Comparison of ENCODE assay signal across 9 cellular contexts in genomic region chr1:211329764-211330201, GRCh38. TPM values are rescaled to one million over a fixed set of nuclear protein-coding genes. Genes with fewer than 3 reads are reported as not detected.
DNase-seq lines count a peak whose midpoint lies in the region; ATAC-seq, FAIRE-seq and TF ChIP-seq lines count a peak whose summit lies in the region.
"Had no signal": no experiment of that assay in that cellular context is flagged by ENCODE, and none has a peak within 500 bp of the region (broad histone marks: within the 10 kb centered on the region; RNA-seq: fewer than 3 reads in every experiment).

No MANE protein-coding gene starts in this region.

- CTCF ChIA-PET in naive thymus-derived CD4-positive, alpha-beta T cell (lab: Charles Lee), result interaction anchor here (1.7 to 9.8 kb wide), 2 partner anchors 8 to 149 kb away, joined by 5 to 82 read pairs; no protein-coding TSS in a partner anchor

- TF ChIP-seq CTCF in HFFc6 (IDR thresholded peaks at IDR 0.05) (no peak), prostate gland (IDR thresholded peaks at IDR 0.05) (no peak)

- DNase-seq in HFFc6 (no peak), NCI-H526 (lab: John Stamatoyannopoulos, UW) (peak; percentile 89 to 93), H54 (ENCODE audit: insufficient read length, low spot score) (no peak), prostate gland (ENCODE audit: low spot score) (no peak)
- peak in 5 of 9 donors; percentile 21 to 29 (median 27) for DNase-seq in naive thymus-derived CD4-positive, alpha-beta T cell
- DNase-seq in NK-92 treated with Interleukin-12 subunit alpha and Interleukin-12 subunit beta, amount 100 ng/mL, for 24 hours (lab: John Stamatoyannopoulos, UW), result no peak

- no peaks in the 10 kb centered on the region for H3K36me3 ChIP-seq in naive thymus-derived CD4-positive, alpha-beta T cell (ENCODE audit: control insufficient read depth in 2 of 3, insufficient read depth in 3 of 3, low read length in 3 of 3)
- H3K36me3 ChIP-seq in prostate gland, result no peaks in the 10 kb centered on the region
- H3K36me3 ChIP-seq: cardiac muscle cell had no signal

- H3K4me3 Mint-ChIP-seq in HFFc6, result peak overlapping the region; percentile 19; the same call in 1 of the 2 replicates
- H3K4me3 Mint-ChIP-seq in naive thymus-derived CD4-positive, alpha-beta T cell, result peak overlapping the region; percentile 87 to 98 (median 97)

- no peak for FAIRE-seq in H54 (lab: Jason Lieb, UNC)

- no peak for TF ChIP-seq POLR2A in H54 (IDR thresholded peaks at IDR 0.05; ENCODE audit: low read depth, low read length)
- no peak for TF ChIP-seq POLR2A in prostate gland (IDR thresholded peaks at IDR 0.05)

- H3K27me3 ChIP-seq in naive thymus-derived CD4-positive, alpha-beta T cell (ENCODE audit: control insufficient read depth in 2 of 2, insufficient read depth in 2 of 2, low read length in 2 of 2), result no peaks in the 10 kb centered on the region
- no peaks in the 10 kb centered on the region for H3K27me3 ChIP-seq in prostate gland (replicated peaks; ENCODE audit: insufficient read depth)
- H3K27me3 ChIP-seq: cardiac muscle cell had no signal

- H3K27ac ChIP-seq in naive thymus-derived CD4-positive, alpha-beta T cell (ENCODE audit: low read depth, low read length), result peak overlapping the region; percentile 82
- H3K27ac ChIP-seq in prostate gland, result no peak overlapping the region
- H3K27ac ChIP-seq: cardiac muscle cell, parathyroid adenoma had no signal

- peaks cover 5% of the 10 kb centered on the region; the same call in 1 of the 2 replicates for H3K36me3 Mint-ChIP-seq in HFFc6 (ENCODE audit: low read depth)
- peaks cover 0 to 29% (median 0%) of the 10 kb centered on the region in 5 donors for H3K36me3 Mint-ChIP-seq in naive thymus-derived CD4-positive, alpha-beta T cell

- peaks cover 1% of the 10 kb centered on the region for H3K27me3 Mint-ChIP-seq in HFFc6 (ENCODE audit: insufficient read depth)
- H3K27me3 Mint-ChIP-seq in naive thymus-derived CD4-positive, alpha-beta T cell, result no peaks in the 10 kb centered on the region

- POLR2A ChIA-PET in naive thymus-derived CD4-positive, alpha-beta T cell (lab: Charles Lee), result interaction anchor here (1.0 to 5.5 kb wide), 2 partner anchors 8 to 26 kb away, joined by 3 to 49 read pairs; no protein-coding TSS in a partner anchor

- 65% methylated on average over 4 of the region's 4 CpGs for WGBS in prostate gland

- peak overlapping the region; percentile 75; the same call in 1 of the 2 replicates for H3K27ac Mint-ChIP-seq in HFFc6
- peak overlapping the region; percentile 87 to 98 (median 94) for H3K27ac Mint-ChIP-seq in naive thymus-derived CD4-positive, alpha-beta T cell

- ATAC-seq in GM18868 (IDR thresholded peaks at IDR 0.05; ENCODE audit: unreplicated experiment), result peak; percentile 50
- peak; percentile 31 for ATAC-seq in naive thymus-derived CD4-positive, alpha-beta T cell

- no peaks in the 10 kb centered on the region for H3K9me3 Mint-ChIP-seq in HFFc6
- peaks cover 0 to 2% (median 0%) of the 10 kb centered on the region in 11 donors for H3K9me3 Mint-ChIP-seq in naive thymus-derived CD4-positive, alpha-beta T cell

- H3K4me3 ChIP-seq in naive thymus-derived CD4-positive, alpha-beta T cell (ENCODE audit: low read length), result peak overlapping the region; percentile 72
- H3K4me3 ChIP-seq in prostate gland, result no peak overlapping the region
- H3K4me3 ChIP-seq: cardiac muscle cell had no signal

- intact Hi-C loops in naive thymus-derived CD4-positive, alpha-beta T cell (cut with micrococcal nuclease), result loop anchor here (5.0 to 10.0 kb wide), 3 partner anchors 38 to 745 kb away; partner anchors contain the start of gene LPGAT1 (in 1 of the 2)
- intact Hi-C loops in prostate gland (cut with DNase I), result loop anchor here (5.0 to 10.0 kb wide), 3 partner anchors 53 to 325 kb away; no protein-coding TSS in a partner anchor

- H3K9me3 ChIP-seq in naive thymus-derived CD4-positive, alpha-beta T cell (ENCODE audit: control insufficient read depth in 2 of 3, low read length in 3 of 3), result no peaks in the 10 kb centered on the region
- no peaks in the 10 kb centered on the region for H3K9me3 ChIP-seq in prostate gland

- peaks cover 79% of the 10 kb centered on the region for H3K4me1 Mint-ChIP-seq in HFFc6 (ENCODE audit: low read depth)
- peaks cover 70 to 90% (median 86%) of the 10 kb centered on the region in 7 donors for H3K4me1 Mint-ChIP-seq in naive thymus-derived CD4-positive, alpha-beta T cell

- H3K4me1 ChIP-seq in naive thymus-derived CD4-positive, alpha-beta T cell (ENCODE audit: control insufficient read depth in 2 of 2, insufficient read depth in 2 of 2, low read length in 2 of 2), result peaks cover 46 to 55% of the 10 kb centered on the region in 2 donors
- no peaks in the 10 kb centered on the region for H3K4me1 ChIP-seq in prostate gland (replicated peaks)
- H3K4me1 ChIP-seq: parathyroid adenoma had no signal

RNA-seq across cellular contexts. Expression of gene TRAF5, which starts 3.1 kb away (rescaled TPM):
- 10 to 100 TPM in 1 of 6 experiments, 1 to 10 TPM in 5; 7.7 to 12.3 (median 8.7) TPM for total RNA-seq in HFFc6 (2021; fragmentation: NEBNext Ultra II Directional; extraction: Animal tissue kit (Norgen Biotek cat#: 25700))
- total RNA-seq in naive thymus-derived CD4-positive, alpha-beta T cell, result 10 to 100 TPM; 36.2 to 72.2 (median 55.8) TPM
- 10 to 100 TPM; 19.1 to 29.0 TPM for polyA plus RNA-seq in naive thymus-derived CD4-positive, alpha-beta T cell
- 10 to 100 TPM in 1 of 2 donors, 1 to 10 TPM in 1; 8.0 to 12.6 TPM for total RNA-seq in prostate gland

Comparison
In these comparisons a context has a peak if more than half of its experiments do, and no peak if none do; other contexts are left out.
1. DNase-seq: peak in NCI-H526 (2 of 2) and naive thymus-derived CD4-positive, alpha-beta T cell (5 of 9); none in HFFc6 (single experiment), NK-92 treated with Interleukin-12 subunit alpha and Interleukin-12 subunit beta, amount 100 ng/mL, for 24 hours (single experiment), H54 (single experiment) and prostate gland (single experiment).